ENCODE assay signal across 1 cellular context in the genomic region with DNA sequence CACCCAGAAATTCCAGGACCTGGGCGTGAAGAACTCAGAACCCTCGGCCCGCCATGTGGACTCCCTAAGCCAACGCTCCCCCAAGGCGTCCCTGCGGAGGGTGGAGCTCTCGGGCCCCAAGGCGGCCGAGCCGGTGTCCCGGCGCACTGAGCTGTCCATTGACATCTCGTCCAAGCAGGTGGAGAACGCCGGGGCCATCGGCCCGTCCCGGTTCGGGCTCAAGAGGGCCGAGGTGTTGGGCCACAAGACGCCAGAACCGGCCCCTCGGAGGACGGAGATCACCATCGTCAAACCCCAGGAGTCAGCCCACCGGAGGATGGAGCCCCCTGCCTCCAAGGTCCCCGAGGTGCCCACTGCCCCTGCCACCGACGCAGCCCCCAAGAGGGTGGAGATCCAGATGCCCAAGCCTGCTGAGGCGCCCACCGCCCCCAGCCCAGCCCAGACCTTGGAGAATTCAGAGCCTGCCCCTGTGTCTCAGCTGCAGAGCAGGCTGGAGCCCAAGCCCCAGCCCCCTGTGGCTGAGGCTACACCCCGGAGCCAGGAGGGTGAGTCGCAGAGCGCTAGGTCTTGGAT.
TF ChIP-seq lines count a peak whose summit lies in the region.

No MANE protein-coding gene starts in this region.

TF ChIP-seq in HepG2, 621 proteins besides CTCF, POLR2A, EP300 and RAD21 (continued from another document):
- no peak for TF ChIP-seq ZNF547 (CRISPR knock-in tag; IDR thresholded peaks at IDR 0.05)
